13 cellular contexts compared by ENCODE assay signal in genomic region chr1:234917495-234918188, GRCh38.
A peak's percentile ranks its signal among the peaks of the same experiment; 100 is the strongest.
DNase-seq lines count a peak whose midpoint lies in the region; ATAC-seq, FAIRE-seq and TF ChIP-seq lines count a peak whose summit lies in the region.
"Had no signal": no experiment of that assay in that cellular context is flagged by ENCODE, and none has a peak within 500 bp of the region (broad histone marks: within the 10 kb centered on the region; RNA-seq: fewer than 3 reads in every experiment).

No MANE protein-coding gene starts in this region.

- DNase-seq in Peyer's patch, result peak in 1 of 3 donors; percentile 44
- DNase-seq in endothelial cell of umbilical vein (ENCODE audit: low read depth, low spot score), result no peak
- no peak for DNase-seq in activated CD4-positive, alpha-beta T cell treated with anti-CD3 and anti-CD28 coated beads for 1 hour
- DNase-seq in Karpas-422, result no peak
- no peak for DNase-seq in SW 1271 (lab: John Stamatoyannopoulos, UW)
- DNase-seq: NCI-H187 treated with DMSO at 0.1 percent for 48 hours had no signal

- H3K9ac ChIP-seq in endothelial cell of umbilical vein (replicated peaks; ENCODE audit: extremely low read depth, insufficient read depth, low read length) (peak overlapping the region; percentile 57), stomach smooth muscle (ENCODE audit: low read length in 2 of 2) (no peak overlapping the region), Karpas-422 (ENCODE audit: low read length) (no peak overlapping the region)

- FAIRE-seq in endothelial cell of umbilical vein (lab: Jason Lieb, UNC), result no peak
- FAIRE-seq: frontal cortex, GM12878, keratinocyte had no signal

- H3K4me3 ChIP-seq in Peyer's patch (no peak overlapping the region), endothelial cell of umbilical vein (replicated peaks in 1 of 3; ENCODE audit: insufficient read depth in 1 of 3, low read depth in 1 of 3, low read length in 3 of 3) (no peak overlapping the region), muscle layer of duodenum (ENCODE audit: low read depth in 1 of 2, low read length in 2 of 2) (no peak overlapping the region), stomach smooth muscle (ENCODE audit: low read length in 2 of 2) (no peak overlapping the region), Karpas-422 (ENCODE audit: low read length) (no peak overlapping the region)
- H3K4me3 ChIP-seq: GM12878 had no signal

- H3K79me2 ChIP-seq in endothelial cell of umbilical vein (ENCODE audit: control insufficient read depth, insufficient read depth, low read length), result no peaks in the 10 kb centered on the region
- H3K79me2 ChIP-seq in Karpas-422 (ENCODE audit: low read length), result no peaks in the 10 kb centered on the region

- H3K4me1 ChIP-seq in Peyer's patch (peaks cover 0 to 36% (median 0%) of the 10 kb centered on the region in 4 donors), endothelial cell of umbilical vein (ENCODE audit: control insufficient read depth, extremely low read depth, insufficient read depth, low read length) (peaks cover 40% of the 10 kb centered on the region), muscle layer of duodenum (ENCODE audit: control insufficient read depth in 1 of 2, insufficient read depth in 2 of 2, low read length in 2 of 2) (peaks cover 19 to 25% of the 10 kb centered on the region in 2 donors), stomach smooth muscle (ENCODE audit: control insufficient read depth, insufficient read depth, low read length) (peaks cover 63% of the 10 kb centered on the region), Karpas-422 (ENCODE audit: low read length) (no peaks in the 10 kb centered on the region)

- H2AFZ ChIP-seq in endothelial cell of umbilical vein (ENCODE audit: low read depth, low read length) (no peak overlapping the region), Karpas-422 (ENCODE audit: low read length) (no peak overlapping the region)

- H3K9me3 ChIP-seq in Peyer's patch (no peaks in the 10 kb centered on the region), endothelial cell of umbilical vein (replicated peaks; ENCODE audit: control insufficient read depth, insufficient read depth, low read length) (no peaks in the 10 kb centered on the region), muscle layer of duodenum (ENCODE audit: control insufficient read depth in 1 of 2, low read length in 2 of 2) (no peaks in the 10 kb centered on the region), stomach smooth muscle (ENCODE audit: control insufficient read depth in 2 of 2, low read length in 2 of 2) (no peaks in the 10 kb centered on the region), Karpas-422 (ENCODE audit: low read length) (no peaks in the 10 kb centered on the region)
- H3K9me3 ChIP-seq: neutrophil had no signal

- no peak overlapping the region for H3K4me2 ChIP-seq in endothelial cell of umbilical vein (ENCODE audit: insufficient read depth, low read length)
- no peak overlapping the region for H3K4me2 ChIP-seq in Karpas-422 (ENCODE audit: low read depth, low read length, poor library complexity, severe bottlenecking)

- H4K20me1 ChIP-seq in endothelial cell of umbilical vein (replicated peaks; ENCODE audit: control insufficient read depth, extremely low read depth, insufficient read depth, low read length) (no peaks in the 10 kb centered on the region), Karpas-422 (ENCODE audit: insufficient read depth, low read depth, low read length) (no peaks in the 10 kb centered on the region)

- no peak for TF ChIP-seq POLR2A in Peyer's patch (IDR thresholded peaks at IDR 0.05)
- no peak for TF ChIP-seq POLR2A in endothelial cell of umbilical vein (IDR thresholded peaks at IDR 0.05; ENCODE audit: low read depth, low read length)

- intact Hi-C loops in endothelial cell of umbilical vein (cut with micrococcal nuclease), result loop anchor here (1.0 to 2.0 kb wide), 16 partner anchors 23 to 418 kb away; no protein-coding TSS in a partner anchor

- no peaks in the 10 kb centered on the region for H3K9me1 ChIP-seq in endothelial cell of umbilical vein (replicated peaks; ENCODE audit: control insufficient read depth, extremely low read depth, insufficient read depth, low read length)

- POLR2A ChIA-PET in endothelial cell of umbilical vein (lab: Charles Lee), result interaction anchor here (0.7 to 2.0 kb wide), 3 partner anchors 24 to 307 kb away, joined by 3 to 8 read pairs (median 6); no protein-coding TSS in a partner anchor

- dilution Hi-C loops in endothelial cell of umbilical vein (cut with MboI; ENCODE audit: extremely low pct_ligation_motif_present, low sequenced_read_pairs), result no loop called here

- CTCF ChIA-PET in endothelial cell of umbilical vein (lab: Charles Lee), result interaction anchor here (0.7 to 2.9 kb wide), 12 partner anchors 9 to 418 kb away, joined by 3 to 22 read pairs (median 4); no protein-coding TSS in a partner anchor

- no peak for ATAC-seq in HG02981 (IDR thresholded peaks at IDR 0.05; ENCODE audit: unreplicated experiment)

- H3K27me3 ChIP-seq in Peyer's patch, result no peaks in the 10 kb centered on the region
- no peaks in the 10 kb centered on the region for H3K27me3 ChIP-seq in endothelial cell of umbilical vein (ENCODE audit: control insufficient read depth in 2 of 2, insufficient read depth in 2 of 2, low read length in 2 of 2)
- H3K27me3 ChIP-seq in muscle layer of duodenum (ENCODE audit: low read depth, low read length), result no peaks in the 10 kb centered on the region
- H3K27me3 ChIP-seq in stomach smooth muscle (ENCODE audit: control insufficient read depth in 1 of 2, insufficient read depth in 2 of 2, low read length in 2 of 2), result no peaks in the 10 kb centered on the region
- H3K27me3 ChIP-seq in Karpas-422 (ENCODE audit: low read length), result no peaks in the 10 kb centered on the region
- H3K27me3 ChIP-seq: neutrophil had no signal

- H3K9me2 ChIP-seq in Karpas-422 (replicated peaks; ENCODE audit: insufficient read depth, low read length), result no peaks in the 10 kb centered on the region

- H3K36me3 ChIP-seq in Peyer's patch, result no peaks in the 10 kb centered on the region
- no peaks in the 10 kb centered on the region for H3K36me3 ChIP-seq in endothelial cell of umbilical vein (ENCODE audit: control insufficient read depth in 2 of 2, extremely low read depth in 1 of 2, insufficient read depth in 2 of 2, low read length in 2 of 2)
- no peaks in the 10 kb centered on the region for H3K36me3 ChIP-seq in muscle layer of duodenum (ENCODE audit: control insufficient read depth in 1 of 2, insufficient read depth in 2 of 2, low read length in 2 of 2)
- H3K36me3 ChIP-seq in stomach smooth muscle (ENCODE audit: control insufficient read depth in 2 of 2, insufficient read depth in 2 of 2, low read length in 2 of 2), result no peaks in the 10 kb centered on the region
- no peaks in the 10 kb centered on the region for H3K36me3 ChIP-seq in Karpas-422 (ENCODE audit: insufficient read depth, low read length)
- H3K36me3 ChIP-seq: neutrophil had no signal

- BruUV-seq in endothelial cell of umbilical vein (replicated peaks; lab: Mats Ljungman, UMichigan), result no TSS peak

- H3K27ac ChIP-seq in Peyer's patch, result peak overlapping the region; percentile 55 to 83 (median 64)
- peak overlapping the region; percentile 95 for H3K27ac ChIP-seq in endothelial cell of umbilical vein (ENCODE audit: insufficient read depth, low read depth, low read length)
- peak overlapping the region; percentile 73 for H3K27ac ChIP-seq in muscle layer of duodenum (ENCODE audit: low read length)
- peak overlapping the region; percentile 84 for H3K27ac ChIP-seq in stomach smooth muscle (ENCODE audit: low read length)
- no peak overlapping the region for H3K27ac ChIP-seq in Karpas-422 (ENCODE audit: low read length)
- H3K27ac ChIP-seq: neutrophil had no signal

- TF ChIP-seq CTCF in Peyer's patch (IDR thresholded peaks at IDR 0.05) (no peak), endothelial cell of umbilical vein (IDR thresholded peaks at IDR 0.05; ENCODE audit: extremely low read depth in 1 of 2, insufficient read depth in 1 of 2, low read depth in 1 of 2, low read length in 2 of 2) (no peak)

TF ChIP-seq in endothelial cell of umbilical vein, 7 proteins besides CTCF, POLR2A, EP300 and RAD21:
- TF ChIP-seq MYC (IDR thresholded peaks at IDR 0.05; ENCODE audit: low read depth, low read length) (no peak), GATA2 (IDR thresholded peaks at IDR 0.05; ENCODE audit: insufficient read depth, insufficient read length, low read depth, low read length) (no peak), JUN (IDR thresholded peaks at IDR 0.05; ENCODE audit: borderline replicate concordance, insufficient read depth, insufficient read length, low read depth) (no peak), FOS (IDR thresholded peaks at IDR 0.05; ENCODE audit: borderline replicate concordance, insufficient read depth, low read length) (no peak), POLR2AphosphoS5 (IDR thresholded peaks at IDR 0.05; ENCODE audit: insufficient read depth, low read depth, low read length) (no peak), EZH2 (IDR thresholded peaks at IDR 0.05; ENCODE audit: borderline replicate concordance, low read depth, low read length, severe bottlenecking) (no peak)
- TF ChIP-seq, protein P1, sequence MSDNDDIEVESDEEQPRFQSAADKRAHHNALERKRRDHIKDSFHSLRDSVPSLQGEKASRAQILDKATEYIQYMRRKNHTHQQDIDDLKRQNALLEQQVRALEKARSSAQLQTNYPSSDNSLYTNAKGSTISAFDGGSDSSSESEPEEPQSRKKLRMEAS (IDR thresholded peaks at IDR 0.05; ENCODE audit: insufficient read depth, insufficient read length), result no peak
